ENCODE assay signal across 1 cellular context in the genomic region with DNA sequence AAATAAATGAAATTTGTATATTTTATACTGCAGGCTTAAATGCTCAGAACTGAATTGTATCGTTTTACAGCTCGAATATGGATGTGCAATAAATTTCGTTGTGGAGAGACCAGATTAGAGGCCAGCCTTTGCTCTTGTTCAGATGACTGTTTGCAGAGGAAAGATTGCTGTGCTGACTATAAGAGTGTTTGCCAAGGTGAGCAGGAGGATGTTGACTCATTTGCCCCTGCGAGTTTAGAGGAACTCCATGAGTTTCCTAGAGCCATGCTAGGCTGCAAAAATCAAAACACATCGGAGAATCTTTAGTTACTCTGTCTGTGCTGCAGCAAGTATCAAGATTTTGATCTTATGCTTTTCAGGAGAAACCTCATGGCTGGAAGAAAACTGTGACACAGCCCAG.
TF ChIP-seq lines count a peak whose summit lies in the region.

No MANE protein-coding gene starts in this region.

TF ChIP-seq in GM23338, 12 proteins besides CTCF, POLR2A, EP300 and RAD21 (continued from another document):
- no peak for TF ChIP-seq NANOG (IDR thresholded peaks at IDR 0.05; ENCODE audit: borderline replicate concordance)
